8 cellular contexts compared by ENCODE assay signal in the genomic region with DNA sequence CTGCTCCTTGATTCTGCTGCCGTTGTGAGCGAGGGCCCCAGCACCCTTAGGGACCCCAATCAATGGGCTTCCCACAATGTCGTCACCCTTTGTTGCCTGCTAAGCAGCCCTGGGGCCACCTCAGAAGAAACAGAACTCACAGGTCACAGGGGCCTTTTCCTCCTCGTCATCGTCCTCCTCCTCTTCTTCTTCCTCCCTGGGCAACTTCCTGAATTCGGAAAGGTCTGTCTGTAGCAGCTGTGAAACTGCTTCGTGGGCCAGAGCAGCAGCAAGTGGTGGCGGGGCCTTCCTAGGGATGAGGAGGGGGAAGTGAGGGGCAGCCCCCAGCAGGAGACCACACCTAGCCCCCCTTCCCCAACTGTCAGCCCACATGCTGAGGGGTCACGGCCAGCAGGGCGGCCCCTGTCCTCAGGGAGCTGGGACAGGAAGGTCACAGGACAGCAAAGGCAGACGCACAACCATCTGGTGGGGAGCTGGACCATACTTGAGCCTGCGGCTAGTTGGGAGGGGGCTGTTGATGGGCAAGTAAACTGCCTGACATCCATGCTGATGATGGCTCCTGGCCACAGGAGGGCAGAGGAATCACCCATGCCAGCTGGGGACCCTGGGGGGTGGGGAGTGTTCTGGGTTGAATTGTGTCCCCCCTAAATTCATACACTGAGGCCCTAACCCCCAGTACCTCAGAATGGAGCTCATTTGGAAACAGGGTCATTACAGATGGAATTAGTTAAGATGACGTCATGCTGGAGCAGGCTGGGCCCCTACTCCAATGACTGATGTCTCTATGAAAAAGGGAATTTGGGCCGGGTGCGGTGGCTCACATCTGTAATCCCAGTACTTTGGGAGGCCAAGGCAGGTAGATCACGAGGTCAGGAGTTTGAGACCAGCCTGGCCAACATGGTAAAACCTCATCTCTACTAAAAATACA. TPM values are rescaled to one million over a fixed set of nuclear protein-coding genes. Genes with fewer than 3 reads are reported as not detected.
DNase-seq lines count a peak whose midpoint lies in the region; ATAC-seq and TF ChIP-seq lines count a peak whose summit lies in the region.

No MANE protein-coding gene starts in this region.

- H3K27me3 ChIP-seq in BLaER1 (no peaks in the 10 kb centered on the region), dorsolateral prefrontal cortex (no peaks in the 10 kb centered on the region)

- H3K36me3 ChIP-seq in BLaER1 = peaks cover 37% of the 10 kb centered on the region

- H3K36me3 Mint-ChIP-seq in nephron progenitor cell (ENCODE audit: low read depth) = peaks cover 27% of the 10 kb centered on the region

- intact Hi-C loops in dorsolateral prefrontal cortex (cut with DNase I) = loop anchor here (2.0 to 10.0 kb wide), 4 partner anchors 13 to 145 kb away; partner anchors contain the start of genes PPM1F (in 2 of the 2) and MAPK1 (in 1 of the 2)

- no peaks in the 10 kb centered on the region for H3K27me3 Mint-ChIP-seq in nephron progenitor cell (ENCODE audit: low read depth, poor library complexity)

- H3K4me3 Mint-ChIP-seq in nephron progenitor cell = peak overlapping the region; percentile 57

- no peaks in the 10 kb centered on the region for H3K9me3 Mint-ChIP-seq in nephron progenitor cell

- H3K4me3 ChIP-seq in BLaER1 (peak overlapping the region; percentile 67), dorsolateral prefrontal cortex (peak overlapping the region in 5 of 59 donors; percentile 65 to 76 (median 67))

- ATAC-seq in HG02763 (IDR thresholded peaks at IDR 0.05; ENCODE audit: unreplicated experiment) (no peak), HG03108 (IDR thresholded peaks at IDR 0.05; ENCODE audit: unreplicated experiment) (no peak)

- H4K20me1 ChIP-seq in BLaER1 = no peaks in the 10 kb centered on the region

- H3K27ac Mint-ChIP-seq in nephron progenitor cell = peak overlapping the region; percentile 61

- H3K4me1 ChIP-seq in BLaER1 = peaks cover 85% of the 10 kb centered on the region

- TF ChIP-seq CTCF in dorsolateral prefrontal cortex (IDR thresholded peaks at IDR 0.05 in 54 of 56, conservative IDR thresholded peaks at IDR 0.05 in 2 of 56; ENCODE audit: low read depth in 1 of 56, partially characterized antibody in 56 of 56) (peak in 1 of 56 donors; percentile 10), nephron progenitor cell (IDR thresholded peaks at IDR 0.05) (no peak)

- H3K9ac ChIP-seq in BLaER1 = peak overlapping the region; percentile 78

- peak overlapping the region; percentile 91 for H3K4me2 ChIP-seq in BLaER1

- peaks cover 43% of the 10 kb centered on the region for H3K4me1 Mint-ChIP-seq in nephron progenitor cell

- peak; percentile 71 for DNase-seq in MV-4-11 (lab: John Stamatoyannopoulos, UW)
- DNase-seq in dorsolateral prefrontal cortex = no peak
- DNase-seq in nephron progenitor cell = no peak
- no peak for DNase-seq in dedifferentiated amniotic fluid mesenchymal stem cell (ENCODE audit: extremely low spot score)
- no peak for DNase-seq in NK-92 treated with Interleukin-12 subunit alpha and Interleukin-12 subunit beta, amount 100 ng/mL, for 24 hours (lab: John Stamatoyannopoulos, UW)

- H3K9me3 ChIP-seq in BLaER1 = no peaks in the 10 kb centered on the region

- H3K27ac ChIP-seq in BLaER1 (peak overlapping the region; percentile 90), dorsolateral prefrontal cortex (peak overlapping the region in 55 of 59 donors; percentile 26 to 99 (median 95))

RNA-seq across cellular contexts. Expression of gene PPM1F, which starts 13.0 kb away (rescaled TPM):
- 10 to 100 TPM; 22.1 to 52.4 (median 37.5) TPM for total RNA-seq in dorsolateral prefrontal cortex

RNA-seq across cellular contexts. Expression of gene TOP3B, which starts 42.9 kb away (rescaled TPM):
- 10 to 100 TPM; 16.8 to 59.9 (median 32.5) TPM for total RNA-seq in dorsolateral prefrontal cortex
